ENCODE assay signal across 29 cellular contexts in genomic region chr1:180769889-180770288, GRCh38.
"Had no signal": no experiment of that assay in that cellular context is flagged by ENCODE, and none has a peak within 500 bp of the region (broad histone marks: within the 10 kb centered on the region; RNA-seq: fewer than 3 reads in every experiment).

No MANE protein-coding gene starts in this region.

- H3K4me2 ChIP-seq: SK-N-SH had no signal

- H3K4me3 ChIP-seq: ascending aorta, body of pancreas, Peyer's patch, SJCRH30 had no signal

- H3K36me3 ChIP-seq: ascending aorta, Peyer's patch, SJCRH30, WERI-Rb-1 had no signal

- ATAC-seq: activated CD8-positive, alpha-beta T cell treated with anti-CD3 and anti-CD28 coated beads, Interleukin-2, amount 10 ng/mL, durations not matched to agents 7 days and 5 days; activated naive CD8-positive, alpha-beta T cell treated with anti-CD3 and anti-CD28 coated beads, Interleukin-2, amount 50 U/mL, for 24 hours; body of pancreas had no signal

- DNase-seq: activated CD4-positive, alpha-beta T cell treated with anti-CD3 and anti-CD28 coated beads for 4 hours; activated CD4-positive, alpha-beta T cell treated with anti-CD3 and anti-CD28 coated beads, Interleukin-2, amount 50 U/mL, for 4 hours; activated CD8-positive, alpha-beta T cell treated with anti-CD3 and anti-CD28 coated beads, Interleukin-2, amount 10 ng/mL, durations not matched to agents 7 days and 5 days; activated effector memory CD4-positive, alpha-beta T cell treated with Interleukin-2 at 50 U/mL for 16 hours; activated naive CD4-positive, alpha-beta T cell; activated naive CD8-positive, alpha-beta T cell treated with anti-CD3 and anti-CD28 coated beads, Interleukin-2, amount 50 U/mL, for 24 hours; activated T-cell treated with anti-CD3 and anti-CD28 coated beads, Interleukin-2, amount 50 U/mL, for 24 hours; amniotic stem cell; body of pancreas; central memory CD4-positive, alpha-beta T cell; Kasumi-1; NCI-H1092; NCI-H1417; NCI-H2029; NCI-H2107; NCI-H2171 treated with DMSO at 0.1 percent for 48 hours; NCI-H226; NCI-H69; Peyer's patch; Right ventricle myocardium superior; SJCRH30; SK-N-SH; T-helper 1 cell; WERI-Rb-1 had no signal

- FAIRE-seq: bronchial epithelial cell had no signal

- H3K4me3 Mint-ChIP-seq: activated CD8-positive, alpha-beta T cell treated with anti-CD3 and anti-CD28 coated beads, Interleukin-2, amount 10 ng/mL, durations not matched to agents 7 days and 5 days; activated naive CD4-positive, alpha-beta T cell treated with anti-CD3 and anti-CD28 coated beads, Interleukin-2, amount 50 U/mL, for 24 hours; activated naive CD8-positive, alpha-beta T cell treated with anti-CD3 and anti-CD28 coated beads, Interleukin-2, amount 50 U/mL, for 24 hours; activated T-cell treated with anti-CD3 and anti-CD28 coated beads, Interleukin-2, amount 50 U/mL, for 24 hours; activated T-helper 1 cell treated with anti-CD3 and anti-CD28 coated beads, Interleukin-12 subunit alpha, Interleukin-12 subunit beta, Interleukin-2, Interleukin-4 antibody, amounts not matched to agents 30 ng/mL and 10 ng/mL and 1 ng/mL, durations not matched to agents 14 hours and 24 hours and 36 hours had no signal

- H3K9me3 Mint-ChIP-seq: activated naive CD4-positive, alpha-beta T cell treated with anti-CD3 and anti-CD28 coated beads, Interleukin-2, amount 50 U/mL, for 24 hours; activated T-helper 1 cell treated with anti-CD3 and anti-CD28 coated beads, Interleukin-12 subunit alpha, Interleukin-12 subunit beta, Interleukin-2, Interleukin-4 antibody, amounts not matched to agents 30 ng/mL and 10 ng/mL and 1 ng/mL, durations not matched to agents 14 hours and 24 hours and 36 hours had no signal

- H3K27me3 Mint-ChIP-seq: activated naive CD4-positive, alpha-beta T cell treated with anti-CD3 and anti-CD28 coated beads, Interleukin-2, amount 50 U/mL, for 24 hours; activated naive CD8-positive, alpha-beta T cell treated with anti-CD3 and anti-CD28 coated beads, Interleukin-2, amount 50 U/mL, for 24 hours; activated T-cell treated with anti-CD3 and anti-CD28 coated beads, Interleukin-2, amount 50 U/mL, for 24 hours had no signal

- H3K27me3 ChIP-seq: ascending aorta, body of pancreas, Peyer's patch, SJCRH30 had no signal

- H3K9me3 ChIP-seq: ascending aorta, body of pancreas, Peyer's patch, SJCRH30, SK-N-SH had no signal

- H3K9me2 ChIP-seq: SK-N-SH had no signal

- H3K27ac ChIP-seq: ascending aorta, body of pancreas, Peyer's patch, RWPE1, SJCRH30, WERI-Rb-1 had no signal

- H3K4me1 ChIP-seq: ascending aorta, Peyer's patch, SJCRH30 had no signal

- H3K27ac Mint-ChIP-seq: activated CD8-positive, alpha-beta T cell treated with anti-CD3 and anti-CD28 coated beads, Interleukin-2, amount 10 ng/mL, durations not matched to agents 7 days and 5 days; activated naive CD4-positive, alpha-beta T cell treated with anti-CD3 and anti-CD28 coated beads, Interleukin-2, amount 50 U/mL, for 24 hours; activated naive CD8-positive, alpha-beta T cell treated with anti-CD3 and anti-CD28 coated beads, Interleukin-2, amount 50 U/mL, for 24 hours; activated T-cell treated with anti-CD3 and anti-CD28 coated beads, Interleukin-2, amount 50 U/mL, for 24 hours; activated T-helper 1 cell treated with anti-CD3 and anti-CD28 coated beads, Interleukin-12 subunit alpha, Interleukin-12 subunit beta, Interleukin-2, Interleukin-4 antibody, amounts not matched to agents 30 ng/mL and 10 ng/mL and 1 ng/mL, durations not matched to agents 14 hours and 24 hours and 36 hours had no signal

- H3K9ac ChIP-seq: SK-N-SH had no signal
